In genomic region chr11:117459121-117459978, GRCh38 we compare ENCODE assay signal across 1 cellular context.
TF ChIP-seq lines count a peak whose summit lies in the region.

No MANE protein-coding gene starts in this region.

TF ChIP-seq in IMR-90, 13 proteins besides CTCF, POLR2A, EP300 and RAD21 (continued from another document):
- TF ChIP-seq ELK1 (IDR thresholded peaks at IDR 0.05; ENCODE audit: borderline replicate concordance, low read depth, low read length): no peak
- no peak for TF ChIP-seq BHLHE40 (IDR thresholded peaks at IDR 0.05; ENCODE audit: low read depth, low read length)
- no peak for TF ChIP-seq USF2 (IDR thresholded peaks at IDR 0.05; ENCODE audit: low read depth, low read length)
- no peak for TF ChIP-seq MXI1 (IDR thresholded peaks at IDR 0.05; ENCODE audit: borderline replicate concordance, low read depth, low read length)
- no peak for TF ChIP-seq RCOR1 (IDR thresholded peaks at IDR 0.05; ENCODE audit: insufficient replicate concordance, low read length)
- no peak for TF ChIP-seq NFE2L2 (IDR thresholded peaks at IDR 0.05; ENCODE audit: low read depth, low read length)
- no peak for TF ChIP-seq MAZ (IDR thresholded peaks at IDR 0.05; ENCODE audit: borderline replicate concordance, low read depth, low read length)
- no peak for TF ChIP-seq SMC3 (IDR thresholded peaks at IDR 0.05; ENCODE audit: low read depth, low read length)
- TF ChIP-seq FOS (IDR thresholded peaks at IDR 0.05; ENCODE audit: low read depth, low read length): no peak
- no peak for TF ChIP-seq RFX5 (IDR thresholded peaks at IDR 0.05; ENCODE audit: low read depth, low read length)
TF ChIP-seq in IMR-90: peak in this region for 0.
